In the genomic region with DNA sequence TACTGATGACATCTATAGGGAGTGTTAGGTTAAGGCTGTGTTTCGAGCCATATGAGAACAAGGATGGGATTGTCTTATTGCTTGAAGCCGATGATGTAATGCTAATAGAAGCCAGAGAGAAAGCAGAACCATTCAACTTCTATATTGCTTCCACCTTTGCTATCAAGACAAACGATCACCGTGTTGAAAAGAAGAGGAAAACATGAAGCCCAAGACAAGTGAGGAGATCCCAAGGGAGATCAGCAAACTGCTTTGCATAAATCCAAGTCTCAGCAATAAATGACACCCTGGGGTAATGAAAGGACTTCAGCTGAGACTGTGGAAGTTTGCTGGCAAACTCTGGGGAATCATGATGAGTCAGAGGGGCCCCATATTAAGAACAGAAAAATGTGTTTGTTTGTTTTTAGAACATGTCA, we compare ENCODE assay signal across 12 cellular contexts.
DNase-seq lines count a peak whose midpoint lies in the region; ATAC-seq and TF ChIP-seq lines count a peak whose summit lies in the region.
"Had no signal": no experiment of that assay in that cellular context is flagged by ENCODE, and none has a peak within 500 bp of the region (broad histone marks: within the 10 kb centered on the region; RNA-seq: fewer than 3 reads in every experiment).

No MANE protein-coding gene starts in this region.

- TF ChIP-seq EP300 in sigmoid colon (IDR thresholded peaks at IDR 0.05), result no peak

- no peaks in the 10 kb centered on the region for H3K9me3 ChIP-seq in breast epithelium
- no peaks in the 10 kb centered on the region for H3K9me3 ChIP-seq in sigmoid colon

- CTCF ChIA-PET in MCF 10A (lab: Yijun Ruan, JAX), result no interaction called here

- BruUV-seq in MCF 10A (replicated peaks; lab: Mats Ljungman, UMichigan), result no TSS peak

- H3K9me3 Mint-ChIP-seq in MCF 10A (ENCODE audit: unreplicated experiment), result no peaks in the 10 kb centered on the region
- no peaks in the 10 kb centered on the region for H3K9me3 Mint-ChIP-seq in type B pancreatic cell
- H3K9me3 Mint-ChIP-seq: activated T-helper 2 cell treated with anti-CD3 and anti-CD28 coated beads, Interferon-gamma antibody, Interleukin-2, Interleukin-4, amounts not matched to agents 10 μg/mL and 5 μg/mL and 100 μg/mL, durations not matched to agents 14 hours and 24 hours and 36 hours had no signal

- peak overlapping the region; percentile 29 for H3K4me3 Mint-ChIP-seq in MCF 10A (ENCODE audit: unreplicated experiment)
- no peak overlapping the region for H3K4me3 Mint-ChIP-seq in type B pancreatic cell

- no peaks in the 10 kb centered on the region for H3K27me3 ChIP-seq in breast epithelium
- no peaks in the 10 kb centered on the region for H3K27me3 ChIP-seq in sigmoid colon

- H3K36me3 Mint-ChIP-seq in MCF 10A (ENCODE audit: insufficient read depth, unreplicated experiment) (no peaks in the 10 kb centered on the region), type B pancreatic cell (no peaks in the 10 kb centered on the region)

- DNase-seq in MCF 10A (ENCODE audit: unreplicated experiment) (no peak), breast epithelium (ENCODE audit: low spot score in 2 of 2) (no peak), SK-N-DZ (ENCODE audit: low spot score) (peak; percentile 34), fibroblast of villous mesenchyme (ENCODE audit: low read depth) (peak; percentile 67), type B pancreatic cell (ENCODE audit: extremely low spot score, unreplicated experiment) (no peak), sigmoid colon (no peak)
- DNase-seq: 8988T; effector CD4-positive, alpha-beta T cell; NCI-H1048 had no signal

- H3K27ac ChIP-seq in breast epithelium (peak overlapping the region in 1 of 2 donors; percentile 5), sigmoid colon (no peak overlapping the region)

- H3K27ac Mint-ChIP-seq in MCF 10A (ENCODE audit: low read depth, unreplicated experiment), result peak overlapping the region; percentile 24
- H3K27ac Mint-ChIP-seq in type B pancreatic cell, result peak overlapping the region; percentile 39
- H3K27ac Mint-ChIP-seq: activated T-helper 2 cell treated with anti-CD3 and anti-CD28 coated beads, Interferon-gamma antibody, Interleukin-2, Interleukin-4, amounts not matched to agents 10 μg/mL and 5 μg/mL and 100 μg/mL, durations not matched to agents 14 hours and 24 hours and 36 hours had no signal

- H3K4me1 ChIP-seq in breast epithelium (no peaks in the 10 kb centered on the region), sigmoid colon (no peaks in the 10 kb centered on the region)

- H3K4me3 ChIP-seq in breast epithelium (no peak overlapping the region), fibroblast of villous mesenchyme (ENCODE audit: low read depth, low read length) (no peak overlapping the region), sigmoid colon (no peak overlapping the region)

- intact Hi-C loops in MCF 10A (cut with micrococcal nuclease), result no loop called here
- intact Hi-C loops in breast epithelium (cut with DNase I; ENCODE audit: low total_unique reads), result no loop called here
- intact Hi-C loops in sigmoid colon (cut with DNase I), result no loop called here

- POLR2A ChIA-PET in MCF 10A (lab: Yijun Ruan, JAX), result interaction anchor here (0.7 kb wide), 2 partner anchors 21 to 326 kb away, joined by 3 to 4 read pairs; no protein-coding TSS in a partner anchor

- H3K4me1 Mint-ChIP-seq in MCF 10A (ENCODE audit: insufficient read depth, unreplicated experiment) (peaks cover 8% of the 10 kb centered on the region), type B pancreatic cell (ENCODE audit: unreplicated experiment) (peaks cover 12% of the 10 kb centered on the region)

- H3K36me3 ChIP-seq in breast epithelium (no peaks in the 10 kb centered on the region), sigmoid colon (no peaks in the 10 kb centered on the region)

- TF ChIP-seq CTCF in MCF 10A (IDR thresholded peaks at IDR 0.05; ENCODE audit: unreplicated experiment), result no peak
- no peak for TF ChIP-seq CTCF in breast epithelium (IDR thresholded peaks at IDR 0.05)
- TF ChIP-seq CTCF in fibroblast of villous mesenchyme (IDR thresholded peaks at IDR 0.05; ENCODE audit: insufficient read depth, low read depth, low read length), result no peak
- TF ChIP-seq CTCF in type B pancreatic cell (conservative IDR thresholded peaks at IDR 0.05), result no peak
- no peak for TF ChIP-seq CTCF in sigmoid colon (IDR thresholded peaks at IDR 0.05)

- WGBS in sigmoid colon, 2 donors, result 39 to 40% methylated on average over 4 of the region's 4 CpGs

- H3K27me3 Mint-ChIP-seq in MCF 10A (ENCODE audit: insufficient read depth, unreplicated experiment) (no peaks in the 10 kb centered on the region), type B pancreatic cell (peaks cover 20% of the 10 kb centered on the region)

- no peak for TF ChIP-seq POLR2A in breast epithelium (IDR thresholded peaks at IDR 0.05)
- no peak for TF ChIP-seq POLR2A in sigmoid colon (IDR thresholded peaks at IDR 0.05)

- ATAC-seq in GM18520 (IDR thresholded peaks at IDR 0.05; ENCODE audit: unreplicated experiment) (no peak), GM21423 (IDR thresholded peaks at IDR 0.05; ENCODE audit: unreplicated experiment) (no peak)

Comparison
In these comparisons a context has a peak if more than half of its experiments do, and no peak if none do; other contexts are left out.
1. DNase-seq: peak in SK-N-DZ (single experiment) and fibroblast of villous mesenchyme (single experiment); none in MCF 10A (single experiment), breast epithelium (0 of 2), type B pancreatic cell (single experiment) and sigmoid colon (single experiment).